In genomic region chr18:50878345-50879301, GRCh38 we compare ENCODE assay signal across 8 cellular contexts. TPM values are rescaled to one million over a fixed set of nuclear protein-coding genes. Genes with fewer than 3 reads are reported as not detected.
DNase-seq lines count a peak whose midpoint lies in the region; ATAC-seq, FAIRE-seq and TF ChIP-seq lines count a peak whose summit lies in the region.

Gene ME2 (plus strand): TSS chr18:50879118. CDS start chr18:50895821, 16,703 bp downstream.

- DNase-seq in D721Med (ENCODE audit: insufficient read length, low spot score) (peak; percentile 87), HuH-7 (ENCODE audit: low spot score) (peak; percentile 72)
- DNase-seq in activated CD8-positive, alpha-beta memory T cell treated with anti-CD3 and anti-CD28 coated beads, Interleukin-2, amount 50 U/mL, for 4 hours: peak; percentile 90
- DNase-seq in stimulated activated CD8-positive, alpha-beta memory T cell treated with anti-CD3 and anti-CD28 coated beads, Interleukin-15, amount 100 ng/mL, for 24 hours (ENCODE audit: low read depth): peak; percentile 88

- H3K27ac ChIP-seq in OCI-LY1 (ENCODE audit: low read depth, low read length, poor library complexity, severe bottlenecking): peak within 1 kb of the TSS; percentile 74
- peak within 1 kb of the TSS; percentile 77 for H3K27ac ChIP-seq in mesodermal cell (ENCODE audit: low read depth, low read length, severe bottlenecking)

- H3K9me3 ChIP-seq in OCI-LY1 (ENCODE audit: low read length) (no peaks in the 10 kb centered on the region), mesodermal cell (ENCODE audit: control insufficient read depth, low read length) (no peaks in the 10 kb centered on the region)

- H3K27me3 ChIP-seq in OCI-LY1 (ENCODE audit: insufficient read depth, low read length): no peaks in the 10 kb centered on the region

- peak within 1 kb of the TSS; percentile 96 for H3K4me3 ChIP-seq in OCI-LY1 (ENCODE audit: low read depth, low read length, poor library complexity, severe bottlenecking)
- peak within 1 kb of the TSS; percentile 63 for H3K4me3 ChIP-seq in mesodermal cell (ENCODE audit: extremely low read depth, insufficient read depth, low read length, poor library complexity, severe bottlenecking)

- H2AFZ ChIP-seq in OCI-LY1 (ENCODE audit: low read length): no peak within 1 kb of the TSS; the same call in 1 of the 2 replicates

- no peaks in the 10 kb centered on the region for H4K20me1 ChIP-seq in OCI-LY1 (ENCODE audit: insufficient read depth, low read length)

- 1 to 3% methylated on average over 37 to 46 of the region's 78 CpGs for WGBS in mesodermal cell (ENCODE audit: insufficient coverage in 2 of 2), 2 experiments

- H3K36me3 ChIP-seq in OCI-LY1 (ENCODE audit: insufficient read depth, low read length): peaks cover 7% of the 10 kb centered on the region; the same call in 1 of the 2 replicates
- H3K36me3 ChIP-seq in mesodermal cell (ENCODE audit: control insufficient read depth, insufficient read depth, low read length): no peaks in the 10 kb centered on the region

- H3K9ac ChIP-seq in OCI-LY1 (ENCODE audit: low read length): peak within 1 kb of the TSS; percentile 94

- TF ChIP-seq CTCF in D721Med (IDR thresholded peaks at IDR 0.05; ENCODE audit: insufficient read depth, missing control alignments): no peak
- no peak for TF ChIP-seq CTCF in OCI-LY1 (IDR thresholded peaks at IDR 0.05; ENCODE audit: low read length)

- peak; percentile 95 for ATAC-seq in GM21515 (IDR thresholded peaks at IDR 0.05; ENCODE audit: unreplicated experiment)

- in situ Hi-C loops in endometrial microvascular endothelial cells (cut with HindIII; ENCODE audit: inconsistent ontology term, low pct_unique_long_range_greater_than_20kb, low sequenced_read_pairs): no loop called here

- H3K4me2 ChIP-seq in OCI-LY1 (ENCODE audit: low read length): peak within 1 kb of the TSS; percentile 95

- H3K9me2 ChIP-seq in OCI-LY1 (ENCODE audit: low read depth, low read length): no peaks in the 10 kb centered on the region

- FAIRE-seq in D721Med (lab: Jason Lieb, UNC): no peak

- no peaks in the 10 kb centered on the region for H3F3A ChIP-seq in OCI-LY1 (ENCODE audit: insufficient read depth, low read length)

- H3K4me1 ChIP-seq in OCI-LY1 (ENCODE audit: insufficient read depth, low read length, severe bottlenecking) (peaks cover 37% of the 10 kb centered on the region), mesodermal cell (ENCODE audit: control insufficient read depth, insufficient read depth, low read length, poor library complexity, severe bottlenecking) (peaks cover 17% of the 10 kb centered on the region)

- peaks cover 43% of the 10 kb centered on the region for H3K79me2 ChIP-seq in OCI-LY1 (ENCODE audit: insufficient read depth, low read length)

RNA-seq across cellular contexts. Expression of gene ME2, which starts in this region (rescaled TPM):
- 68.1 TPM for total RNA-seq in endometrial microvascular endothelial cells (ENCODE audit: inconsistent ontology term)
- polyA plus RNA-seq in mesodermal cell (2013, experiment 1 of 2): 50.1 TPM
- 49.3 TPM for polyA plus RNA-seq in mesodermal cell (2013, experiment 2 of 2)

Comparison
In these comparisons a context has a peak if more than half of its experiments do, and no peak if none do; other contexts are left out.
1. Peak in every context shown above with its lines: DNase-seq, ATAC-seq, H3K4me3 ChIP-seq and H3K27ac ChIP-seq.